In the genomic region with DNA sequence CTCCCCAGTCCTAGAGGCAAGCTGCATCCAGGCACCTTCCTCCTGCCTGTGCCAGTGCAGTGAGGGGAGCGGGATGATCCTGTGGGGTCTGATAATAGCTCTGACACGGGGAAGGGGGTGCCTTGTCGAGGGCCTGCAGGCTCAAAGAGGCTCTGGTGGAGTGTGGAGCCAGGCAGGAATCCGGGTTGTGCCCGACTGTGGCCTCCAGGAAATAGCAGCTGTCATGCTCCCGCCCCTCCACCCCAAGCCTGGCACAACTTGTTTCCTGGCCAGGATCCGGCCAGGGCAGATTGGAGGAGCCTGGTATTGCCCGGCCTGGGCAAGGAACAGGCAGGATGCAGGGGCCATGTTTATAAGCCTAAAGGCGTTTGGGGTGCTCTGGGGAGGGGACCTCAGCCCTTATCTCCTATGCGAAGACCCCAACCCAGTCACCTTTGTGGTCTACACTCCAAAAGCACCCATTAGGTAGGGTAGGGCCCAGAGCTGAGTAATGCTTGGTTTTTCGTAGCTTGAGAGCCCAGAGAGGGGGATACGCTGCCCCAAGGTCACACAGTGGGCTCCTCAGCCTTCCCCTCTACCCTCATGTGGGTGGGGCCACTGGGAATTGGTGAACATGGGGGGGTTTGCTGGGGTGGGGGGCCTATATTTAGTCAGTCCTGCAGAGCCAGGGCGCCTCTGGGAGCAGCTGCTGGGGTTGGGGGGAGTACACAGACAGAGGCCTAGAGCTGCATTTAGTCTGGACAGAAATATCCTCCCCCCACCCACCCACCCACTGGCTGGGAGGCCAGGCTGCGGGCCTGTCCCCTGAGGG, we compare ENCODE assay signal across 8 cellular contexts. TPM values are rescaled to one million over a fixed set of nuclear protein-coding genes. Genes with fewer than 3 reads are reported as not detected.
DNase-seq lines count a peak whose midpoint lies in the region; ATAC-seq, FAIRE-seq and TF ChIP-seq lines count a peak whose summit lies in the region.

No MANE protein-coding gene starts in this region.

- intact Hi-C loops in activated CD4-positive, alpha-beta memory T cell treated with anti-CD3 and anti-CD28 coated beads for 36 hours (cut with micrococcal nuclease), result no loop called here

- POLR2A ChIA-PET in activated CD4-positive, alpha-beta memory T cell treated with anti-CD3 and anti-CD28 coated beads for 36 hours (lab: Charles Lee), result no interaction called here

- no peaks in the 10 kb centered on the region for H3K36me3 Mint-ChIP-seq in neural crest cell (ENCODE audit: low read depth)
- no peaks in the 10 kb centered on the region for H3K36me3 Mint-ChIP-seq in activated CD4-positive, alpha-beta memory T cell treated with anti-CD3 and anti-CD28 coated beads for 36 hours

- no peaks in the 10 kb centered on the region for H3K27me3 Mint-ChIP-seq in neural crest cell (ENCODE audit: low read depth)
- H3K27me3 Mint-ChIP-seq in activated CD4-positive, alpha-beta memory T cell treated with anti-CD3 and anti-CD28 coated beads for 36 hours, result peaks cover 1% of the 10 kb centered on the region

- peak overlapping the region; percentile 27 for H3K4me3 Mint-ChIP-seq in neural crest cell
- no peak overlapping the region for H3K4me3 Mint-ChIP-seq in activated CD4-positive, alpha-beta memory T cell treated with anti-CD3 and anti-CD28 coated beads for 36 hours

- H3K27ac Mint-ChIP-seq in neural crest cell (ENCODE audit: unreplicated experiment), result no peak overlapping the region
- no peak overlapping the region for H3K27ac Mint-ChIP-seq in activated CD4-positive, alpha-beta memory T cell treated with anti-CD3 and anti-CD28 coated beads for 36 hours

- peak; percentile 67 for FAIRE-seq in RCC 7860 (lab: Jason Lieb, UNC)

- in situ Hi-C loops in G401 (cut with HindIII; ENCODE audit: low sequenced_read_pairs), result no loop called here

- TF ChIP-seq CTCF in neural crest cell (conservative IDR thresholded peaks at IDR 0.05), result no peak

- ATAC-seq in esophagus mucosa, result peak; percentile 75

- DNase-seq in G401 (ENCODE audit: low spot score) (peak; percentile 97), RCC 7860 (ENCODE audit: low spot score) (peak; percentile 81), neural crest cell (ENCODE audit: low read depth, low spot score) (no peak), iPS-NIHi11 (ENCODE audit: low spot score) (no peak), NOMO-1 treated with DMSO at 0.1 percent for 48 hours (lab: John Stamatoyannopoulos, UW; ENCODE audit: unreplicated experiment) (no peak)
- DNase-seq in activated effector memory CD4-positive, alpha-beta T cell treated with Interleukin-2 at 50 U/mL for 16 hours, result no peak
- no peak for DNase-seq in activated CD4-positive, alpha-beta memory T cell treated with anti-CD3 and anti-CD28 coated beads for 36 hours

- no peaks in the 10 kb centered on the region for H3K9me3 Mint-ChIP-seq in neural crest cell
- H3K9me3 Mint-ChIP-seq in activated CD4-positive, alpha-beta memory T cell treated with anti-CD3 and anti-CD28 coated beads for 36 hours, result no peaks in the 10 kb centered on the region

- peaks cover 49% of the 10 kb centered on the region for H3K4me1 Mint-ChIP-seq in neural crest cell
- no peaks in the 10 kb centered on the region for H3K4me1 Mint-ChIP-seq in activated CD4-positive, alpha-beta memory T cell treated with anti-CD3 and anti-CD28 coated beads for 36 hours (ENCODE audit: low read depth)

- CTCF ChIA-PET in activated CD4-positive, alpha-beta memory T cell treated with anti-CD3 and anti-CD28 coated beads for 36 hours (lab: Charles Lee), result no interaction called here

RNA-seq across cellular contexts. Expression of gene CXXC5, which starts 12.2 kb away (rescaled TPM):
- 280 and 322 TPM in 2 replicates for total RNA-seq in G401 (2014; rRNA removed; shearing (Covaris generic))
- total RNA-seq in esophagus mucosa (22.6 TPM), neural crest cell (29.2 and 30.4 TPM in 2 replicates)
- total RNA-seq in activated CD4-positive, alpha-beta memory T cell treated with anti-CD3 and anti-CD28 coated beads for 36 hours, result 1 to 10 TPM in 1 of 2 experiments, under 1 TPM in 1; 0.82 to 1.0 TPM

Comparison
In these comparisons a context has a peak if more than half of its experiments do, and no peak if none do; other contexts are left out.
1. DNase-seq: peak in G401 (single experiment) and RCC 7860 (single experiment); none in neural crest cell (single experiment), iPS-NIHi11 (single experiment), activated effector memory CD4-positive, alpha-beta T cell treated with Interleukin-2 at 50 U/mL for 16 hours (single experiment), NOMO-1 treated with DMSO at 0.1 percent for 48 hours (single experiment) and activated CD4-positive, alpha-beta memory T cell treated with anti-CD3 and anti-CD28 coated beads for 36 hours (single experiment).
2. RNA of gene CXXC5, which starts 12.2 kb away (total RNA-seq): 280 to 322 TPM in G401, 29.2 to 30.4 TPM in neural crest cell and 22.6 TPM in esophagus mucosa (single experiment); 0.82 to 1.0 TPM in activated CD4-positive, alpha-beta memory T cell treated with anti-CD3 and anti-CD28 coated beads for 36 hours; every median in the first group is over 10 times any median in the second.